Comparison of ENCODE assay signal across 2 cellular contexts in the genomic region with DNA sequence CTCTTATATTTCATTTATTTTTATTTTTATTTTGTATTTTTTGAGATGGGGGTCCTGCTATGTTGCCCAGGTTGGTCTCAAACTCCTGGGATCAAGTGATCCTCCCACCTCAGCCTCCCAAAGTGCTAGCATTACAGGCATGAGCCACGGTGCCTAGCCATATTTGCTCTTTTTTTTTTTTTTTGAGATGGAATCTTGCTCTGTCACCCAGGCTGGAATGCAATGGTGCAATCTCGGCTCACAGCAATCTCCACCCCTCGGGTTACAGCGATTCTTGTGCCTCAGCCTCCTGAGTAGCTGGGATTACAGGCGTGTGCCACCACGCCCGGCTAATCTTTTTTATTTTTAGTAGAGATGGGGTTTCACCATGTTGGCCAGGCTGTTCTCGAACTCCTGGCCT. TPM values are rescaled to one million over a fixed set of nuclear protein-coding genes. Genes with fewer than 3 reads are reported as not detected.
"Had no signal": no experiment of that assay in that cellular context is flagged by ENCODE, and none has a peak within 500 bp of the region (broad histone marks: within the 10 kb centered on the region; RNA-seq: fewer than 3 reads in every experiment).

No MANE protein-coding gene starts in this region.

RNA-seq across cellular contexts. Expression of gene TFCP2L1, which starts 46.3 kb away (rescaled TPM):
- total RNA-seq: RPMI7951, SJSA1 had no signal
